12 cellular contexts compared by ENCODE assay signal in genomic region chr20:34222208-34222607, GRCh38. TPM values are rescaled to one million over a fixed set of nuclear protein-coding genes. Genes with fewer than 3 reads are reported as not detected.
DNase-seq lines count a peak whose midpoint lies in the region; ATAC-seq, FAIRE-seq and TF ChIP-seq lines count a peak whose summit lies in the region.
"Had no signal": no experiment of that assay in that cellular context is flagged by ENCODE, and none has a peak within 500 bp of the region (broad histone marks: within the 10 kb centered on the region; RNA-seq: fewer than 3 reads in every experiment).

No MANE protein-coding gene starts in this region.

- H2BK12ac ChIP-seq in trophoblast cell (ENCODE audit: low read length) = no peak overlapping the region

- H3K27ac ChIP-seq in trophoblast cell (ENCODE audit: low read depth, low read length) (no peak overlapping the region), ascending aorta (no peak overlapping the region)

- no peaks in the 10 kb centered on the region for H3K79me2 ChIP-seq in trophoblast cell (ENCODE audit: control insufficient read depth, insufficient read depth, low read length, poor library complexity)

- H3K18ac ChIP-seq in trophoblast cell (ENCODE audit: low read length) = no peak overlapping the region

- no peak for FAIRE-seq in bronchial epithelial cell (lab: Jason Lieb, UNC)

- H3K4me1 ChIP-seq in trophoblast cell (ENCODE audit: control insufficient read depth in 1 of 2, insufficient read depth in 2 of 2, low read length in 2 of 2) (no peaks in the 10 kb centered on the region), ascending aorta (no peaks in the 10 kb centered on the region)

- H3K27me3 ChIP-seq in bronchial epithelial cell (ENCODE audit: control insufficient read depth, insufficient read depth, low read length) (no peaks in the 10 kb centered on the region), trophoblast cell (ENCODE audit: insufficient read depth, low read length) (no peaks in the 10 kb centered on the region), ascending aorta (no peaks in the 10 kb centered on the region)

- intact Hi-C loops in posterior cingulate gyrus (cut with DNase I) (no loop called here), ascending aorta (cut with DNase I) (no loop called here)

- H3K9me3 ChIP-seq in trophoblast cell (ENCODE audit: insufficient read depth, low read depth, low read length) = no peaks in the 10 kb centered on the region
- H3K9me3 ChIP-seq in ascending aorta = no peaks in the 10 kb centered on the region

- H3K36me3 ChIP-seq in bronchial epithelial cell (ENCODE audit: control insufficient read depth, insufficient read depth, low read length) (no peaks in the 10 kb centered on the region), trophoblast cell (ENCODE audit: control insufficient read depth in 1 of 2, insufficient read depth in 2 of 2, low read length in 2 of 2) (no peaks in the 10 kb centered on the region), ascending aorta (no peaks in the 10 kb centered on the region)

- H2BK5ac ChIP-seq in trophoblast cell (ENCODE audit: low read depth, low read length, poor library complexity) = no peak overlapping the region

- H3K79me1 ChIP-seq in trophoblast cell (ENCODE audit: low read length) = no peaks in the 10 kb centered on the region

- no peak for ATAC-seq in HG03469 (IDR thresholded peaks at IDR 0.05; ENCODE audit: unreplicated experiment)
- ATAC-seq: stimulated activated naive B cell treated with anti-CD40 and anti-IgM and Interleukin-4, amounts not matched to agents 10 μg/mL and 1 μg/mL and 100 μg/mL, for 72 hours; T-helper 17 cell had no signal

- H3K4me2 ChIP-seq in trophoblast cell (ENCODE audit: low read length) = no peak overlapping the region

- no peak overlapping the region for H2BK120ac ChIP-seq in trophoblast cell (ENCODE audit: insufficient read depth, low read length, poor library complexity)

- no peak overlapping the region for H2AK5ac ChIP-seq in trophoblast cell (ENCODE audit: low read length)

- no peak overlapping the region for H3K14ac ChIP-seq in trophoblast cell (ENCODE audit: low read length)

- no peak overlapping the region for H4K12ac ChIP-seq in trophoblast cell (ENCODE audit: low read depth, low read length)

- H2AFZ ChIP-seq in trophoblast cell (ENCODE audit: insufficient read depth, low read length, poor library complexity) = no peak overlapping the region

- H4K91ac ChIP-seq in trophoblast cell (ENCODE audit: low read depth, low read length) = no peak overlapping the region

- no peak overlapping the region for H3K9ac ChIP-seq in trophoblast cell (ENCODE audit: low read length)

- H4K8ac ChIP-seq in trophoblast cell (ENCODE audit: low read depth, low read length) = no peak overlapping the region

- no peak overlapping the region for H3K4ac ChIP-seq in trophoblast cell (ENCODE audit: low read depth, low read length)

- no CpG with 5 or more reads among the region's 3 CpGs for WGBS in trophoblast cell (ENCODE audit: extremely low coverage, insufficient coverage, insufficient read length)

- no peak for TF ChIP-seq CTCF in GM12865 (IDR thresholded peaks at IDR 0.05; ENCODE audit: insufficient read depth, low read depth, low read length, missing control alignments)
- no peak for TF ChIP-seq CTCF in bronchial epithelial cell (IDR thresholded peaks at IDR 0.05; ENCODE audit: insufficient read depth, low read length, severe bottlenecking)
- no peak for TF ChIP-seq CTCF in ascending aorta (IDR thresholded peaks at IDR 0.05)

- no peak overlapping the region for H3K23ac ChIP-seq in trophoblast cell (ENCODE audit: low read length)

- H3K4me3 ChIP-seq in GM12865 (ENCODE audit: low read depth, low read length) (no peak overlapping the region), bronchial epithelial cell (ENCODE audit: low read depth, low read length) (no peak overlapping the region), trophoblast cell (ENCODE audit: low read depth, low read length) (no peak overlapping the region), ascending aorta (no peak overlapping the region)

- peak; percentile 29 for DNase-seq in GM12865 (ENCODE audit: low read depth)
- peak; percentile 79 to 91 for DNase-seq in NOMO-1 (lab: John Stamatoyannopoulos, UW; ENCODE audit: unreplicated experiment in 2 of 2)
- peak; percentile 70 for DNase-seq in bronchial epithelial cell (ENCODE audit: low read depth)
- peak; percentile 30 to 48 for DNase-seq in trophoblast cell
- no peak for DNase-seq in posterior cingulate gyrus
- DNase-seq in ascending aorta (ENCODE audit: low spot score in 2 of 2) = no peak
- no peak for DNase-seq in NCI-H1930 (lab: John Stamatoyannopoulos, UW)
- DNase-seq: activated T-cell treated with anti-CD3 and anti-CD28 coated beads, Interleukin-2, amount 50 U/mL, for 48 hours; effector CD4-positive, alpha-beta T cell; stimulated activated naive B cell treated with anti-CD40 and anti-IgM and Interleukin-4, amounts not matched to agents 10 μg/mL and 1 μg/mL and 100 μg/mL, for 72 hours; T-helper 17 cell had no signal

RNA-seq across cellular contexts. Expression of gene ASIP, which starts 19.0 kb away (rescaled TPM):
- total RNA-seq in bronchial epithelial cell (not detected in 2 replicates), ascending aorta (not detected)
- polyA plus RNA-seq in trophoblast cell (2013) = 0.11 TPM in 1 of 2 replicates, not detected in the other
- total RNA-seq: T-helper 17 cell had no signal

Comparison
In these comparisons a context has a peak if more than half of its experiments do, and no peak if none do; other contexts are left out.
1. DNase-seq: peak in GM12865 (single experiment), NOMO-1 (2 of 2), bronchial epithelial cell (single experiment) and trophoblast cell (2 of 2); none in posterior cingulate gyrus (0 of 10), ascending aorta (0 of 2) and NCI-H1930 (0 of 2).